In genomic region chr4:78629991-78630541, GRCh38 we compare ENCODE assay signal across 10 cellular contexts.
A peak's percentile ranks its signal among the peaks of the same experiment; 100 is the strongest.
DNase-seq lines count a peak whose midpoint lies in the region; ATAC-seq and TF ChIP-seq lines count a peak whose summit lies in the region.
"Had no signal": no experiment of that assay in that cellular context is flagged by ENCODE, and none has a peak within 500 bp of the region (broad histone marks: within the 10 kb centered on the region; RNA-seq: fewer than 3 reads in every experiment).

No MANE protein-coding gene starts in this region.

- H4K20me1 ChIP-seq in smooth muscle cell (ENCODE audit: low read depth): no peaks in the 10 kb centered on the region

- no peak overlapping the region for H3K9ac ChIP-seq in smooth muscle cell (ENCODE audit: low read depth)

- H2AFZ ChIP-seq in smooth muscle cell (ENCODE audit: low read depth): no peak overlapping the region

- WGBS in smooth muscle cell (ENCODE audit: low lambda C conversion rate): 37% methylated on average over 4 of the region's 4 CpGs
- 65% methylated on average over 2 to 4 of the region's 4 CpGs for WGBS in esophagus squamous epithelium, 2 donors

- peaks cover 0 to 44% (median 9%) of the 10 kb centered on the region in 4 donors for H3K4me1 ChIP-seq in Peyer's patch
- no peaks in the 10 kb centered on the region for H3K4me1 ChIP-seq in smooth muscle cell (ENCODE audit: low read depth)
- H3K4me1 ChIP-seq in esophagus squamous epithelium: peaks cover 5 to 47% (median 9%) of the 10 kb centered on the region in 3 donors

- intact Hi-C loops in left ventricle myocardium superior (cut with micrococcal nuclease): no loop called here
- intact Hi-C loops in esophagus squamous epithelium (cut with DNase I): no loop called here

- H3K4me3 ChIP-seq in Peyer's patch: no peak overlapping the region
- no peak overlapping the region for H3K4me3 ChIP-seq in smooth muscle cell
- no peak overlapping the region for H3K4me3 ChIP-seq in esophagus squamous epithelium
- H3K4me3 ChIP-seq: ovary had no signal

- TF ChIP-seq POLR2A in Peyer's patch (IDR thresholded peaks at IDR 0.05) (peak in 1 of 2 donors; percentile 7), esophagus squamous epithelium (IDR thresholded peaks at IDR 0.05) (no peak)

- DNase-seq in GF-D8 (lab: John Stamatoyannopoulos, UW) (peak; percentile 66), Peyer's patch (peak in 2 of 3 donors; percentile 59 to 71), left ventricle myocardium superior (peak; percentile 42), smooth muscle cell (lab: John Stamatoyannopoulos, UW; ENCODE audit: unreplicated experiment) (no peak), mucosa of gallbladder (ENCODE audit: low spot score) (no peak), esophagus squamous epithelium (lab: John Stamatoyannopoulos, UW) (no peak)
- no peak for DNase-seq in activated CD4-positive, alpha-beta T cell treated with anti-CD3 and anti-CD28 coated beads, Interleukin-2, amount 50 U/mL, for 48 hours
- DNase-seq: anterior cingulate cortex, ovary had no signal

- H3K27ac ChIP-seq in Peyer's patch: peak overlapping the region; percentile 25 to 85 (median 61)
- H3K27ac ChIP-seq in smooth muscle cell (ENCODE audit: low read depth): peak overlapping the region; percentile 5
- peak overlapping the region in 1 of 4 donors; percentile 53 for H3K27ac ChIP-seq in esophagus squamous epithelium
- H3K27ac ChIP-seq: ovary had no signal

- no peaks in the 10 kb centered on the region for H3K27me3 ChIP-seq in Peyer's patch
- no peaks in the 10 kb centered on the region for H3K27me3 ChIP-seq in smooth muscle cell (ENCODE audit: low read depth)
- no peaks in the 10 kb centered on the region for H3K27me3 ChIP-seq in esophagus squamous epithelium
- H3K27me3 ChIP-seq: ovary had no signal

- TF ChIP-seq CTCF in Peyer's patch (IDR thresholded peaks at IDR 0.05): no peak
- no peak for TF ChIP-seq CTCF in smooth muscle cell (IDR thresholded peaks at IDR 0.05; ENCODE audit: borderline replicate concordance, insufficient read depth, poor library complexity, severe bottlenecking)
- TF ChIP-seq CTCF in esophagus squamous epithelium (IDR thresholded peaks at IDR 0.05): no peak

- ATAC-seq in left ventricle myocardium superior (peak; percentile 35), GM21723 (IDR thresholded peaks at IDR 0.05; ENCODE audit: unreplicated experiment) (no peak)

- H3K36me3 ChIP-seq in Peyer's patch: no peaks in the 10 kb centered on the region
- H3K36me3 ChIP-seq in smooth muscle cell (ENCODE audit: low read depth): no peaks in the 10 kb centered on the region
- H3K36me3 ChIP-seq in esophagus squamous epithelium: no peaks in the 10 kb centered on the region
- H3K36me3 ChIP-seq: ovary had no signal

- H3K9me3 ChIP-seq in Peyer's patch: no peaks in the 10 kb centered on the region
- no peaks in the 10 kb centered on the region for H3K9me3 ChIP-seq in smooth muscle cell (replicated peaks; ENCODE audit: low read depth)
- H3K9me3 ChIP-seq in esophagus squamous epithelium: no peaks in the 10 kb centered on the region
- H3K9me3 ChIP-seq: ovary had no signal

- H3K79me2 ChIP-seq in smooth muscle cell (ENCODE audit: low read depth): no peaks in the 10 kb centered on the region

- H3K4me2 ChIP-seq in smooth muscle cell: no peak overlapping the region

- no peaks in the 10 kb centered on the region for H3F3A ChIP-seq in smooth muscle cell (ENCODE audit: low read depth)

Comparison
In these comparisons a context has a peak if more than half of its experiments do, and no peak if none do; other contexts are left out.
1. DNase-seq: peak in GF-D8 (single experiment), Peyer's patch (2 of 3) and left ventricle myocardium superior (single experiment); none in smooth muscle cell (single experiment), activated CD4-positive, alpha-beta T cell treated with anti-CD3 and anti-CD28 coated beads, Interleukin-2, amount 50 U/mL, for 48 hours (0 of 2), mucosa of gallbladder (single experiment) and esophagus squamous epithelium (single experiment).